ENCODE assay signal across 12 cellular contexts in the genomic region with DNA sequence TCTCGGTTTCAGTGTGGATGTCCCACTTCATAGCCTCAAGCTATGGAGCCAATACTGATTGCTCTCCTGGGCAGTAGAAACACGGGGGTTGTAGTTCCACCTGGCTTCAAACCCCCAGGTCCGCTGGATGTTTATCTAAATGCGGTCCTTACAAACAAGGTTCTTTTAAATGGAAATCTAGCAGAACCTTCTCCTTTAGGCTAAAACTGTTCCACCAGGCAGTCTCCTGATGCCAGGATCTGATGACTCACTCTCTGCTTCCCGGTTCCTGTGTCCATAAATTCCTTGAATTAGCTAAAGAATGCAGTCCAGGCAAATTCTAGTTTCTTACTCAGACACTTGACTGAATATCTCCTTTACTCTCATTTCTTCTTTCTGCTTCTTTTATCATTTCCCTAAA.
DNase-seq lines count a peak whose midpoint lies in the region; ATAC-seq and TF ChIP-seq lines count a peak whose summit lies in the region.
"Had no signal": no experiment of that assay in that cellular context is flagged by ENCODE, and none has a peak within 500 bp of the region (broad histone marks: within the 10 kb centered on the region; RNA-seq: fewer than 3 reads in every experiment).

No MANE protein-coding gene starts in this region.

- peaks cover 20% of the 10 kb centered on the region for H3K36me3 Mint-ChIP-seq in endothelial cell (ENCODE audit: low read depth, unreplicated experiment)

- no peak for TF ChIP-seq CTCF in endothelial cell (IDR thresholded peaks at IDR 0.05; ENCODE audit: unreplicated experiment)

- ATAC-seq in SK-N-SH treated with all-trans-retinoic acid at 6 μM for 48 hours, result peak; percentile 98
- ATAC-seq in GM18511 (IDR thresholded peaks at IDR 0.05; ENCODE audit: unreplicated experiment), result no peak
- no peak for ATAC-seq in HG03175 (IDR thresholded peaks at IDR 0.05; ENCODE audit: unreplicated experiment)

- H3K4me3 Mint-ChIP-seq in endothelial cell (ENCODE audit: unreplicated experiment), result no peak overlapping the region

- peaks cover 3% of the 10 kb centered on the region for H3K27me3 Mint-ChIP-seq in endothelial cell (ENCODE audit: unreplicated experiment)
- H3K27me3 Mint-ChIP-seq: progenitor cell of endocrine pancreas had no signal

- no peak overlapping the region for H3K27ac Mint-ChIP-seq in endothelial cell (ENCODE audit: unreplicated experiment)

- peaks cover 13% of the 10 kb centered on the region for H3K9me3 Mint-ChIP-seq in endothelial cell (ENCODE audit: unreplicated experiment)

- H3K4me1 Mint-ChIP-seq in endothelial cell (ENCODE audit: unreplicated experiment), result no peaks in the 10 kb centered on the region

- DNase-seq in GM04504 (ENCODE audit: low read depth), result peak; percentile 60
- peak; percentile 92 for DNase-seq in fibroblast of peridontal ligament (ENCODE audit: extremely low read depth)
- peak; percentile 98 for DNase-seq in renal cortical epithelial cell (ENCODE audit: low read depth)
- DNase-seq in DMS 273 treated with DMSO at 0.1 percent for 48 hours (lab: John Stamatoyannopoulos, UW), result no peak
- no peak for DNase-seq in endothelial cell (ENCODE audit: low spot score)
- DNase-seq: DMS153; OCI-M1; stimulated activated CD8-positive, alpha-beta memory T cell treated with anti-CD3 and anti-CD28 coated beads, Interleukin-4, amount 100 ng/mL, for 48 hours had no signal

TF ChIP-seq in SK-N-SH treated with all-trans-retinoic acid at 6 μM for 48 hours, 23 proteins besides CTCF, POLR2A, EP300 and RAD21:
- TF ChIP-seq ARNTL (CRISPR knock-in tag; IDR thresholded peaks at IDR 0.05; ENCODE audit: borderline replicate concordance, low read depth) (no peak), TOX (CRISPR knock-in tag; IDR thresholded peaks at IDR 0.05; ENCODE audit: borderline replicate concordance) (0 out of 2 replicates have a peak, but pooled peaks have one; percentile 54), OSR1 (CRISPR knock-in tag; IDR thresholded peaks at IDR 0.05) (0 out of 2 replicates have a peak, but pooled peaks have one; percentile 11)

Comparison
In these comparisons a context has a peak if more than half of its experiments do, and no peak if none do; other contexts are left out.
1. DNase-seq: peak in GM04504 (single experiment), fibroblast of peridontal ligament (single experiment) and renal cortical epithelial cell (single experiment); none in DMS 273 treated with DMSO at 0.1 percent for 48 hours (single experiment) and endothelial cell (single experiment).